ENCODE assay signal across 8 cellular contexts in the genomic region with DNA sequence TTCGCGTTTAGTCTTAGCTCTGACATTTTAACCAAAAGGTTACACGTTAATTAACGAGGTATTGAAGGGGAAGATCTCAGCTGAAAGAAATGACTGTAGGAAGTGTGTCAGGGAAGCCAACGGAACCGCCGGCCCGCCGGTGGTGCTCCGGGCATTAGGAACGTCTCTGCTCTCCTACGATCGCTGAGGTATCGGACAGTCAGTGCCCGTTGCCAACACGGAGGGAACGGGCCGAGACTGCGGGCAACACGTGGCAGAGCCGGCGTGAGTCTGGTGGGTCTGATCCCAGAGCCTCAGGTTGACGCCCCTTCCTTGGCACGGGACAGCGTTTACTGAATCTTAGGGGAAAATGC. TPM values are rescaled to one million over a fixed set of nuclear protein-coding genes. Genes with fewer than 3 reads are reported as not detected.
DNase-seq lines count a peak whose midpoint lies in the region; ATAC-seq and TF ChIP-seq lines count a peak whose summit lies in the region.
"Not testable (repeated sequence)": the region's sequence is repeated elsewhere in the genome, so short reads cannot be mapped to it uniquely, and the experiment has no call there.

No MANE protein-coding gene starts in this region.

- H3K36me3 ChIP-seq in BJ (ENCODE audit: control insufficient read depth, insufficient read depth, low read length); SU-DHL-6 (ENCODE audit: low read length); adipocyte (ENCODE audit: control insufficient read depth, insufficient read depth, low read length, severe bottlenecking): not testable (repeated sequence)

- H3F3A ChIP-seq in SU-DHL-6 (ENCODE audit: insufficient read depth), result not testable (repeated sequence)

- not testable (repeated sequence) for H3K9me3 ChIP-seq in SU-DHL-6 (ENCODE audit: insufficient read depth, low read length); adipocyte (ENCODE audit: control insufficient read depth, low read length)

- peak overlapping the region; percentile 98 for H2AFZ ChIP-seq in SU-DHL-6 (ENCODE audit: low read depth, low read length, severe bottlenecking)

- not testable (repeated sequence) for H3K4me1 ChIP-seq in adipocyte (ENCODE audit: control insufficient read depth, insufficient read depth, low read length)

- H3K79me2 ChIP-seq in SU-DHL-6 (ENCODE audit: insufficient read depth, low read length), result not testable (repeated sequence)

- not testable (repeated sequence) for DNase-seq in BJ (ENCODE audit: low read depth)
- peak; percentile 44 for DNase-seq in adipocyte (ENCODE audit: low read depth)
- peak; percentile 1 for DNase-seq in fibroblast of villous mesenchyme (ENCODE audit: low read depth)
- DNase-seq in mucosa of gallbladder (ENCODE audit: low spot score), result peak; percentile 11
- DNase-seq in stimulated activated CD4-positive, alpha-beta T cell treated with anti-CD3 and anti-CD28 coated beads, Interleukin-15, amount 100 ng/mL, for 24 hours, result peak; percentile 37

- not testable (repeated sequence) for TF ChIP-seq CTCF in BJ (IDR thresholded peaks at IDR 0.05; ENCODE audit: insufficient read depth, low read depth, low read length); SU-DHL-6 (IDR thresholded peaks at IDR 0.05; ENCODE audit: insufficient read depth, low read length, poor library complexity, severe bottlenecking); fibroblast of villous mesenchyme (IDR thresholded peaks at IDR 0.05; ENCODE audit: insufficient read depth, low read depth, low read length)

- peak overlapping the region; percentile 74 for H3K4me2 ChIP-seq in SU-DHL-6 (ENCODE audit: low read depth, low read length, poor library complexity, severe bottlenecking)

- POLR2A ChIA-PET in BJ (lab: Charles Lee), result not testable (repeated sequence)

- not testable (repeated sequence) for H3K9me2 ChIP-seq in SU-DHL-6 (replicated peaks; ENCODE audit: insufficient read depth, low read length)

- H3K4me3 ChIP-seq in BJ (ENCODE audit: low read depth, low read length) (peak overlapping the region; percentile 60), SU-DHL-6 (ENCODE audit: insufficient read depth, low read length, poor library complexity, severe bottlenecking) (peak overlapping the region; percentile 75), adipocyte (ENCODE audit: low read length) (peak overlapping the region; percentile 82), fibroblast of villous mesenchyme (ENCODE audit: low read depth, low read length) (peak overlapping the region; percentile 60)

- H3K27me3 ChIP-seq in BJ (ENCODE audit: control insufficient read depth, insufficient read depth, low read length); SU-DHL-6 (ENCODE audit: low read length); adipocyte (replicated peaks; ENCODE audit: control insufficient read depth, insufficient read depth, low read length): not testable (repeated sequence)

- not testable (repeated sequence) for H3K27ac ChIP-seq in SU-DHL-6 (ENCODE audit: low read depth, low read length)

- H4K20me1 ChIP-seq in SU-DHL-6 (ENCODE audit: low read depth, low read length), result not testable (repeated sequence)

- CTCF ChIA-PET in BJ (lab: Yijun Ruan, JAX), result interaction anchor here (0.8 to 1.3 kb wide), 2 partner anchors 19 to 125 kb away, joined by 3 to 9 read pairs; no protein-coding TSS in a partner anchor

- peak overlapping the region; percentile 73 for H3K9ac ChIP-seq in SU-DHL-6 (ENCODE audit: low read length)
- H3K9ac ChIP-seq in adipocyte (ENCODE audit: low read length), result not testable (repeated sequence)

- ATAC-seq in GM21360 (IDR thresholded peaks at IDR 0.05; ENCODE audit: unreplicated experiment) (peak; percentile 14), HG03571 (IDR thresholded peaks at IDR 0.05; ENCODE audit: unreplicated experiment) (peak; percentile 17)

RNA-seq across cellular contexts. Expression of gene PMPCB, which starts 16.5 kb away (rescaled TPM):
- 44.3 and 56.7 TPM in 2 replicates for polyA plus RNA-seq in BJ (2011; rRNA removed)
- polyA minus RNA-seq in BJ (2011; rRNA and poly(A)+ RNA removed), result 13.6 and 18.7 TPM in 2 replicates
- total RNA-seq in fibroblast of villous mesenchyme (45.4 and 53.5 TPM in 2 replicates), mucosa of gallbladder (50.8 TPM)
